ENCODE assay signal across 1 cellular context in the genomic region with DNA sequence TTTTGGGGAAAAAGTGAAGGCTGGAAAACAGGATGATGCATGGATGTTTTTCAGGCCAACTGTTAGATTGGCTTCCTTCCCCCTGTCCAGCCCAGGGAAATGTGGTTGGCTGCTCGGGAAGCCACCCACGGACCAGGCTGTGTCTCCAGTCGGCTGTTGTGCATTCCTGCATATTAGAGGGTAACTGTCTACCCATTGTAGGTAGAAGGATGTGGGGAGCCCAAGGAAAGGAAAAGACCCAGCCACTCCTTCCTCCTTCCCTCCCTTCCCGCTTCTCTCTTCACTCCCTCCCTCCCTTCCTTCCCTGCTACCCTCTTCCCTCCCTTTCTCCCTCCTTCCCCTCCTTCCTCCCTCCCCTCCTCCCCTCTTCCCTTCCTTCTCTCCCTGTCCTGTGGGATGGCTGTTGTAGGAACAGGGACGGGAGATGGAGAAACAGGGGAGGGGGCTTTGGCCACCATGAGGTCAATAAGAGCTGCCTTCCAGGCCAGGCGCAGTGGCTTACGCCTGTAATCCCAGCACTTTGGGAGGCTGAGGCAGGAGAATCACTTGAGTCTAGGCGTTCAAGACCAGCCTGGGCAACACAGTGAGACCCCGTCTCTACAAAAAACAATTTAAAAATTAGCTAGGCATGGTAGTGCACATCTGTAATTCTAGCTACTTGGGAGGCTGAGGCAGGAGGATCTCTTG.
TF ChIP-seq lines count a peak whose summit lies in the region.

No MANE protein-coding gene starts in this region.

TF ChIP-seq in SK-N-SH treated with all-trans-retinoic acid at 6 μM for 48 hours, 23 proteins besides CTCF, POLR2A, EP300 and RAD21 (continued from another document):
- TF ChIP-seq ARNTL (CRISPR knock-in tag; IDR thresholded peaks at IDR 0.05; ENCODE audit: borderline replicate concordance, low read depth) (no peak), PATZ1 (CRISPR knock-in tag; IDR thresholded peaks at IDR 0.05; ENCODE audit: borderline replicate concordance) (no peak), OSR1 (CRISPR knock-in tag; IDR thresholded peaks at IDR 0.05) (no peak), RARB (CRISPR knock-in tag; IDR thresholded peaks at IDR 0.05) (no peak), GLIS3 (CRISPR knock-in tag; IDR thresholded peaks at IDR 0.05) (no peak), TOX (CRISPR knock-in tag; IDR thresholded peaks at IDR 0.05; ENCODE audit: borderline replicate concordance) (no peak), ZFP3 (CRISPR knock-in tag; IDR thresholded peaks at IDR 0.05) (no peak), SNAI2 (CRISPR knock-in tag; IDR thresholded peaks at IDR 0.05) (no peak), ZC3H10 (CRISPR knock-in tag; IDR thresholded peaks at IDR 0.05) (no peak), ZFP30 (CRISPR knock-in tag; IDR thresholded peaks at IDR 0.05) (no peak), BACH2 (CRISPR knock-in tag; IDR thresholded peaks at IDR 0.05; ENCODE audit: borderline replicate concordance) (no peak), ZNF565 (CRISPR knock-in tag; conservative IDR thresholded peaks at IDR 0.05; ENCODE audit: low read depth) (no peak), TCF4 (CRISPR knock-in tag; IDR thresholded peaks at IDR 0.05; ENCODE audit: borderline replicate concordance) (no peak), PPARA (CRISPR knock-in tag; IDR thresholded peaks at IDR 0.05; ENCODE audit: borderline replicate concordance) (no peak)
- TF ChIP-seq, protein P1, sequence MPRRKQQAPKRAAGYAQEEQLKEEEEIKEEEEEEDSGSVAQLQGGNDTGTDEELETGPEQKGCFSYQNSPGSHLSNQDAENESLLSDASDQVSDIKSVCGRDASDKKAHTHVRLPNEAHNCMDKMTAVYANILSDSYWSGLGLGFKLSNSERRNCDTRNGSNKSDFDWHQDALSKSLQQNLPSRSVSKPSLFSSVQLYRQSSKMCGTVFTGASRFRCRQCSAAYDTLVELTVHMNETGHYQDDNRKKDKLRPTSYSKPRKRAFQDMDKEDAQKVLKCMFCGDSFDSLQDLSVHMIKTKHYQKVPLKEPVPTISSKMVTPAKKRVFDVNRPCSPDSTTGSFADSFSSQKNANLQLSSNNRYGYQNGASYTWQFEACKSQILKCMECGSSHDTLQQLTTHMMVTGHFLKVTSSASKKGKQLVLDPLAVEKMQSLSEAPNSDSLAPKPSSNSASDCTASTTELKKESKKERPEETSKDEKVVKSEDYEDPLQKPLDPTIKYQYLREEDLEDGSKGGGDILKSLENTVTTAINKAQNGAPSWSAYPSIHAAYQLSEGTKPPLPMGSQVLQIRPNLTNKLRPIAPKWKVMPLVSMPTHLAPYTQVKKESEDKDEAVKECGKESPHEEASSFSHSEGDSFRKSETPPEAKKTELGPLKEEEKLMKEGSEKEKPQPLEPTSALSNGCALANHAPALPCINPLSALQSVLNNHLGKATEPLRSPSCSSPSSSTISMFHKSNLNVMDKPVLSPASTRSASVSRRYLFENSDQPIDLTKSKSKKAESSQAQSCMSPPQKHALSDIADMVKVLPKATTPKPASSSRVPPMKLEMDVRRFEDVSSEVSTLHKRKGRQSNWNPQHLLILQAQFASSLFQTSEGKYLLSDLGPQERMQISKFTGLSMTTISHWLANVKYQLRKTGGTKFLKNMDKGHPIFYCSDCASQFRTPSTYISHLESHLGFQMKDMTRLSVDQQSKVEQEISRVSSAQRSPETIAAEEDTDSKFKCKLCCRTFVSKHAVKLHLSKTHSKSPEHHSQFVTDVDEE (CRISPR knock-in tag; IDR thresholded peaks at IDR 0.05) = no peak
- TF ChIP-seq, protein P2, sequence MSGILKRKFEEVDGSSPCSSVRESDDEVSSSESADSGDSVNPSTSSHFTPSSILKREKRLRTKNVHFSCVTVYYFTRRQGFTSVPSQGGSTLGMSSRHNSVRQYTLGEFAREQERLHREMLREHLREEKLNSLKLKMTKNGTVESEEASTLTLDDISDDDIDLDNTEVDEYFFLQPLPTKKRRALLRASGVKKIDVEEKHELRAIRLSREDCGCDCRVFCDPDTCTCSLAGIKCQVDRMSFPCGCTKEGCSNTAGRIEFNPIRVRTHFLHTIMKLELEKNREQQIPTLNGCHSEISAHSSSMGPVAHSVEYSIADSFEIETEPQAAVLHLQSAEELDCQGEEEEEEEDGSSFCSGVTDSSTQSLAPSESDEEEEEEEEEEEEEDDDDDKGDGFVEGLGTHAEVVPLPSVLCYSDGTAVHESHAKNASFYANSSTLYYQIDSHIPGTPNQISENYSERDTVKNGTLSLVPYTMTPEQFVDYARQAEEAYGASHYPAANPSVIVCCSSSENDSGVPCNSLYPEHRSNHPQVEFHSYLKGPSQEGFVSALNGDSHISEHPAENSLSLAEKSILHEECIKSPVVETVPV (CRISPR knock-in tag; IDR thresholded peaks at IDR 0.05) = no peak
